In the genomic region with DNA sequence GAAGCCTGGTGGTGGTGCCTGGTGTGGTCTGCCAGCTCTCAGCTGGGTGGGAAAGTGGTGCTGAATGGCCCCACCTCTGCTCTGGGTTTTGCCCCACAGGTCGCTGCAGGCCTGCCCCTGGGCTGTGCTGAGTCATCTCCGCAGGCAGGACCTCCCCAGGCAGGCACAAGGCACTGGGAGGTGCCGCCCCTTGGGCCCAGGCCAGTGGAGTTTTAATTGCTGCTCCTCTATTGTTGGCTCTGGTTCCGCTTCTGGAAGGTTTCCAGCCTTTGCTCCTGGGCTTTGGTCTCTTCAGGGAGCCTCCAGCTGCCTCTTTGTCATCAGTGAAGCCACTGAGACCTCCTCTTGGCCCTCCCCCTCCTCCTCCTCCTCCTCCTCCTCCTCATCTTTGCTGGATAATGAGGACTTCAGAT, we compare ENCODE assay signal across 8 cellular contexts.
DNase-seq lines count a peak whose midpoint lies in the region; ATAC-seq and TF ChIP-seq lines count a peak whose summit lies in the region.

No MANE protein-coding gene starts in this region.

- H2AFZ ChIP-seq in HCT116 (ENCODE audit: low read depth, low read length, poor library complexity, severe bottlenecking): peak overlapping the region; percentile 87

- H3K27ac ChIP-seq in HCT116 (ENCODE audit: low read depth, low read length): peak overlapping the region; percentile 59

- H4K20me1 ChIP-seq in HCT116 (ENCODE audit: insufficient read depth): no peaks in the 10 kb centered on the region

- no peaks in the 10 kb centered on the region for H3K27me3 ChIP-seq in HCT116 (ENCODE audit: insufficient read depth, low read length)

- H3K9ac ChIP-seq in HCT116 (ENCODE audit: low read length): no peak overlapping the region

- H3K79me2 ChIP-seq in HCT116 (ENCODE audit: insufficient read depth, low read length): no peaks in the 10 kb centered on the region

- peak; percentile 22; the same call in 1 of the 2 replicates for TF ChIP-seq RAD21 in HCT116 (IDR thresholded peaks at IDR 0.05; ENCODE audit: low read depth)

- no peaks in the 10 kb centered on the region for H3K36me3 ChIP-seq in HCT116 (ENCODE audit: control insufficient read depth in 1 of 2, insufficient read depth in 2 of 2, low read length in 2 of 2)

- H3K4me3 ChIP-seq in HCT116 (replicated peaks in 1 of 2; ENCODE audit: low read depth in 1 of 2, low read length in 2 of 2): peak overlapping the region in 1 of 2 experiments; percentile 42; a peak in 2 of 4 replicates
- H3K4me3 ChIP-seq in epithelial cell of proximal tubule (ENCODE audit: low read depth, low read length): no peak overlapping the region

- RAD21 ChIA-PET in HCT116 (lab: Charles Lee; ENCODE audit: low non-redundant PET in 1 of 2, low total read pairs in 2 of 2, uncharacterized antibody in 2 of 2, unreplicated experiment in 2 of 2): no interaction called here

- ATAC-seq in HCT116 (peak; percentile 96), HG02763 (IDR thresholded peaks at IDR 0.05; ENCODE audit: unreplicated experiment) (no peak)

- no TSS peak for BruUV-seq in HCT116 (replicated peaks; lab: Mats Ljungman, UMichigan)

- H3K9me3 ChIP-seq in HCT116 (ENCODE audit: control insufficient read depth in 1 of 2, insufficient read depth in 1 of 2, low read depth in 1 of 2, low read length in 2 of 2): no peaks in the 10 kb centered on the region

- peaks cover 24 to 31% of the 10 kb centered on the region in 2 experiments for H3K4me1 ChIP-seq in HCT116 (ENCODE audit: control insufficient read depth in 1 of 2, insufficient read depth in 2 of 2, low read length in 2 of 2)

- intact Hi-C loops in HCT116 (cut with micrococcal nuclease): no loop called here

- H3K4me2 ChIP-seq in HCT116 (ENCODE audit: low read length): peak overlapping the region; percentile 75

- no peaks in the 10 kb centered on the region for H3K9me2 ChIP-seq in HCT116 (ENCODE audit: insufficient read depth)

- CTCF ChIA-PET in HCT116 (lab: Charles Lee): no interaction called here

- no peak for TF ChIP-seq POLR2A in HCT116 (IDR thresholded peaks at IDR 0.05; ENCODE audit: borderline replicate concordance, extremely low read depth, insufficient read depth, insufficient read length)

- DNase-seq in AG20443 (ENCODE audit: low spot score) (peak; percentile 85), HCT116 (ENCODE audit: low read depth, low spot score) (peak; percentile 86), NCI-H510A treated with DMSO at 0.1 percent for 48 hours (lab: John Stamatoyannopoulos, UW) (peak; percentile 95), epithelial cell of proximal tubule (ENCODE audit: low read depth) (no peak), putamen (ENCODE audit: low spot score) (peak; percentile 5), cerebellar cortex (ENCODE audit: low spot score) (no peak)
- DNase-seq in activated CD4-positive, alpha-beta T cell treated with anti-CD3 and anti-CD28 coated beads for 4 hours: no peak

- 0 out of 6 replicates have a peak, but pooled peaks of 1 of the 3 experiments have one; percentile 5 for TF ChIP-seq CTCF in HCT116 (IDR thresholded peaks at IDR 0.05 in 2 of 3, conservative IDR thresholded peaks at IDR 0.05 in 1 of 3; ENCODE audit: borderline replicate concordance in 1 of 3, insufficient read depth in 1 of 3, low read depth in 2 of 3, low read length in 2 of 3)
- TF ChIP-seq CTCF in epithelial cell of proximal tubule (conservative IDR thresholded peaks at IDR 0.05; ENCODE audit: low read depth, low read length): peak; percentile 12

- POLR2A ChIA-PET in HCT116 (lab: Charles Lee): no interaction called here

TF ChIP-seq in HCT116, 20 proteins besides CTCF, POLR2A, EP300 and RAD21:
- TF ChIP-seq ZNF274 (IDR thresholded peaks at IDR 0.05; ENCODE audit: low read depth, low read length) (no peak), EZH2 (IDR thresholded peaks at IDR 0.05) (no peak), ELF1 (IDR thresholded peaks at IDR 0.05; ENCODE audit: borderline replicate concordance, low read depth) (no peak), ZFX (IDR thresholded peaks at IDR 0.05) (no peak), JUND (IDR thresholded peaks at IDR 0.05) (peak; percentile 87), FOSL1 (IDR thresholded peaks at IDR 0.05; ENCODE audit: low read depth) (peak; percentile 75), TCF7L2 (IDR thresholded peaks at IDR 0.05; ENCODE audit: borderline replicate concordance, extremely low read depth, insufficient read depth, insufficient read length) (peak; percentile 97), SIN3A (IDR thresholded peaks at IDR 0.05; ENCODE audit: low read depth) (peak; percentile 61; the same call in 1 of the 2 replicates), EGR1 (IDR thresholded peaks at IDR 0.05; ENCODE audit: low read depth) (no peak), YY1 (IDR thresholded peaks at IDR 0.05; ENCODE audit: extremely low read depth, insufficient replicate concordance, low read depth, low read length) (no peak), CEBPB (IDR thresholded peaks at IDR 0.05; ENCODE audit: low read depth) (peak; percentile 32; the same call in 1 of the 2 replicates), POLR2AphosphoS5 (IDR thresholded peaks at IDR 0.05; ENCODE audit: low read depth, low read length) (peak; percentile 69), SRF (IDR thresholded peaks at IDR 0.05; ENCODE audit: low read depth) (no peak), SP1 (IDR thresholded peaks at IDR 0.05; ENCODE audit: low read depth) (peak; percentile 80), CBX3 (IDR thresholded peaks at IDR 0.05; ENCODE audit: low read depth) (peak; percentile 80; the same call in 1 of the 2 replicates), EZH2phosphoT487 (IDR thresholded peaks at IDR 0.05; ENCODE audit: borderline replicate concordance) (no peak)
- TF ChIP-seq, protein P1, sequence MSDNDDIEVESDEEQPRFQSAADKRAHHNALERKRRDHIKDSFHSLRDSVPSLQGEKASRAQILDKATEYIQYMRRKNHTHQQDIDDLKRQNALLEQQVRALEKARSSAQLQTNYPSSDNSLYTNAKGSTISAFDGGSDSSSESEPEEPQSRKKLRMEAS (IDR thresholded peaks at IDR 0.05): peak; percentile 72
- TF ChIP-seq, protein P2, sequence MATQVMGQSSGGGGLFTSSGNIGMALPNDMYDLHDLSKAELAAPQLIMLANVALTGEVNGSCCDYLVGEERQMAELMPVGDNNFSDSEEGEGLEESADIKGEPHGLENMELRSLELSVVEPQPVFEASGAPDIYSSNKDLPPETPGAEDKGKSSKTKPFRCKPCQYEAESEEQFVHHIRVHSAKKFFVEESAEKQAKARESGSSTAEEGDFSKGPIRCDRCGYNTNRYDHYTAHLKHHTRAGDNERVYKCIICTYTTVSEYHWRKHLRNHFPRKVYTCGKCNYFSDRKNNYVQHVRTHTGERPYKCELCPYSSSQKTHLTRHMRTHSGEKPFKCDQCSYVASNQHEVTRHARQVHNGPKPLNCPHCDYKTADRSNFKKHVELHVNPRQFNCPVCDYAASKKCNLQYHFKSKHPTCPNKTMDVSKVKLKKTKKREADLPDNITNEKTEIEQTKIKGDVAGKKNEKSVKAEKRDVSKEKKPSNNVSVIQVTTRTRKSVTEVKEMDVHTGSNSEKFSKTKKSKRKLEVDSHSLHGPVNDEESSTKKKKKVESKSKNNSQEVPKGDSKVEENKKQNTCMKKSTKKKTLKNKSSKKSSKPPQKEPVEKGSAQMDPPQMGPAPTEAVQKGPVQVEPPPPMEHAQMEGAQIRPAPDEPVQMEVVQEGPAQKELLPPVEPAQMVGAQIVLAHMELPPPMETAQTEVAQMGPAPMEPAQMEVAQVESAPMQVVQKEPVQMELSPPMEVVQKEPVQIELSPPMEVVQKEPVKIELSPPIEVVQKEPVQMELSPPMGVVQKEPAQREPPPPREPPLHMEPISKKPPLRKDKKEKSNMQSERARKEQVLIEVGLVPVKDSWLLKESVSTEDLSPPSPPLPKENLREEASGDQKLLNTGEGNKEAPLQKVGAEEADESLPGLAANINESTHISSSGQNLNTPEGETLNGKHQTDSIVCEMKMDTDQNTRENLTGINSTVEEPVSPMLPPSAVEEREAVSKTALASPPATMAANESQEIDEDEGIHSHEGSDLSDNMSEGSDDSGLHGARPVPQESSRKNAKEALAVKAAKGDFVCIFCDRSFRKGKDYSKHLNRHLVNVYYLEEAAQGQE (IDR thresholded peaks at IDR 0.05; ENCODE audit: low read depth): no peak
- TF ChIP-seq, protein P3, sequence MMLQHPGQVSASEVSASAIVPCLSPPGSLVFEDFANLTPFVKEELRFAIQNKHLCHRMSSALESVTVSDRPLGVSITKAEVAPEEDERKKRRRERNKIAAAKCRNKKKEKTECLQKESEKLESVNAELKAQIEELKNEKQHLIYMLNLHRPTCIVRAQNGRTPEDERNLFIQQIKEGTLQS (IDR thresholded peaks at IDR 0.05): no peak
- TF ChIP-seq, protein P4, sequence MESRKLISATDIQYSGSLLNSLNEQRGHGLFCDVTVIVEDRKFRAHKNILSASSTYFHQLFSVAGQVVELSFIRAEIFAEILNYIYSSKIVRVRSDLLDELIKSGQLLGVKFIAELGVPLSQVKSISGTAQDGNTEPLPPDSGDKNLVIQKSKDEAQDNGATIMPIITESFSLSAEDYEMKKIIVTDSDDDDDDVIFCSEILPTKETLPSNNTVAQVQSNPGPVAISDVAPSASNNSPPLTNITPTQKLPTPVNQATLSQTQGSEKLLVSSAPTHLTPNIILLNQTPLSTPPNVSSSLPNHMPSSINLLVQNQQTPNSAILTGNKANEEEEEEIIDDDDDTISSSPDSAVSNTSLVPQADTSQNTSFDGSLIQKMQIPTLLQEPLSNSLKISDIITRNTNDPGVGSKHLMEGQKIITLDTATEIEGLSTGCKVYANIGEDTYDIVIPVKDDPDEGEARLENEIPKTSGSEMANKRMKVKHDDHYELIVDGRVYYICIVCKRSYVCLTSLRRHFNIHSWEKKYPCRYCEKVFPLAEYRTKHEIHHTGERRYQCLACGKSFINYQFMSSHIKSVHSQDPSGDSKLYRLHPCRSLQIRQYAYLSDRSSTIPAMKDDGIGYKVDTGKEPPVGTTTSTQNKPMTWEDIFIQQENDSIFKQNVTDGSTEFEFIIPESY (IDR thresholded peaks at IDR 0.05; ENCODE audit: extremely low read depth, insufficient replicate concordance, low read length): no peak

Comparison
In these comparisons a context has a peak if more than half of its experiments do, and no peak if none do; other contexts are left out.
1. DNase-seq: peak in AG20443 (single experiment), HCT116 (single experiment), NCI-H510A treated with DMSO at 0.1 percent for 48 hours (single experiment) and putamen (single experiment); none in epithelial cell of proximal tubule (single experiment), cerebellar cortex (single experiment) and activated CD4-positive, alpha-beta T cell treated with anti-CD3 and anti-CD28 coated beads for 4 hours (0 of 2).